ENCODE assay signal across 1 cellular context in the genomic region with DNA sequence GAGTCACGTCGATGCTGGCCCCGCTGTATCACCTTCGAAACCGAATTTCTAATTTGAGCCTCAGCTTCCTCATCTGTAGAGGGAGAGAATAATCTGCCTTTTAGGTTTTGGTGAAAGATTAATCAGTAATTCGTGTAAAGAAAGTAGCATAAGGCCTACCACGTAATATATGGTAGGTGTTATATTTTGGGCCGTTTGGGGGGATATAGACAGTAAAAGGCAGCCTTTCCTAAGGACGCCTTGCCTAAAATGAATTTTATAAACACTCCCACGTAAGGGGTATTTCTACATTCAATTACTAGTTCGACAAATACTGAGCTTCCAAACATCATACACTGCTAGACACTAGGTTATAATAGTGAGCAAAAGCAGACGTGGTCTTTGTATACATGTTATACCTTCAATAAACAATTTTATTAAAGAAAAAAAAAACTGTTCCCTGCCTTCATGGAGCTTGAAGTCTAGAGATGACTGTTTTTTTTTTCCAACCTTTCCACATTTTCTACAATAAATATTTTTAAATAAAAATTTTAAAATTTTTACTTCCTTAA.
TF ChIP-seq lines count a peak whose summit lies in the region.

No MANE protein-coding gene starts in this region.

TF ChIP-seq in GM23338, 12 proteins besides CTCF, POLR2A, EP300 and RAD21 (continued from another document):
- TF ChIP-seq, protein P1, sequence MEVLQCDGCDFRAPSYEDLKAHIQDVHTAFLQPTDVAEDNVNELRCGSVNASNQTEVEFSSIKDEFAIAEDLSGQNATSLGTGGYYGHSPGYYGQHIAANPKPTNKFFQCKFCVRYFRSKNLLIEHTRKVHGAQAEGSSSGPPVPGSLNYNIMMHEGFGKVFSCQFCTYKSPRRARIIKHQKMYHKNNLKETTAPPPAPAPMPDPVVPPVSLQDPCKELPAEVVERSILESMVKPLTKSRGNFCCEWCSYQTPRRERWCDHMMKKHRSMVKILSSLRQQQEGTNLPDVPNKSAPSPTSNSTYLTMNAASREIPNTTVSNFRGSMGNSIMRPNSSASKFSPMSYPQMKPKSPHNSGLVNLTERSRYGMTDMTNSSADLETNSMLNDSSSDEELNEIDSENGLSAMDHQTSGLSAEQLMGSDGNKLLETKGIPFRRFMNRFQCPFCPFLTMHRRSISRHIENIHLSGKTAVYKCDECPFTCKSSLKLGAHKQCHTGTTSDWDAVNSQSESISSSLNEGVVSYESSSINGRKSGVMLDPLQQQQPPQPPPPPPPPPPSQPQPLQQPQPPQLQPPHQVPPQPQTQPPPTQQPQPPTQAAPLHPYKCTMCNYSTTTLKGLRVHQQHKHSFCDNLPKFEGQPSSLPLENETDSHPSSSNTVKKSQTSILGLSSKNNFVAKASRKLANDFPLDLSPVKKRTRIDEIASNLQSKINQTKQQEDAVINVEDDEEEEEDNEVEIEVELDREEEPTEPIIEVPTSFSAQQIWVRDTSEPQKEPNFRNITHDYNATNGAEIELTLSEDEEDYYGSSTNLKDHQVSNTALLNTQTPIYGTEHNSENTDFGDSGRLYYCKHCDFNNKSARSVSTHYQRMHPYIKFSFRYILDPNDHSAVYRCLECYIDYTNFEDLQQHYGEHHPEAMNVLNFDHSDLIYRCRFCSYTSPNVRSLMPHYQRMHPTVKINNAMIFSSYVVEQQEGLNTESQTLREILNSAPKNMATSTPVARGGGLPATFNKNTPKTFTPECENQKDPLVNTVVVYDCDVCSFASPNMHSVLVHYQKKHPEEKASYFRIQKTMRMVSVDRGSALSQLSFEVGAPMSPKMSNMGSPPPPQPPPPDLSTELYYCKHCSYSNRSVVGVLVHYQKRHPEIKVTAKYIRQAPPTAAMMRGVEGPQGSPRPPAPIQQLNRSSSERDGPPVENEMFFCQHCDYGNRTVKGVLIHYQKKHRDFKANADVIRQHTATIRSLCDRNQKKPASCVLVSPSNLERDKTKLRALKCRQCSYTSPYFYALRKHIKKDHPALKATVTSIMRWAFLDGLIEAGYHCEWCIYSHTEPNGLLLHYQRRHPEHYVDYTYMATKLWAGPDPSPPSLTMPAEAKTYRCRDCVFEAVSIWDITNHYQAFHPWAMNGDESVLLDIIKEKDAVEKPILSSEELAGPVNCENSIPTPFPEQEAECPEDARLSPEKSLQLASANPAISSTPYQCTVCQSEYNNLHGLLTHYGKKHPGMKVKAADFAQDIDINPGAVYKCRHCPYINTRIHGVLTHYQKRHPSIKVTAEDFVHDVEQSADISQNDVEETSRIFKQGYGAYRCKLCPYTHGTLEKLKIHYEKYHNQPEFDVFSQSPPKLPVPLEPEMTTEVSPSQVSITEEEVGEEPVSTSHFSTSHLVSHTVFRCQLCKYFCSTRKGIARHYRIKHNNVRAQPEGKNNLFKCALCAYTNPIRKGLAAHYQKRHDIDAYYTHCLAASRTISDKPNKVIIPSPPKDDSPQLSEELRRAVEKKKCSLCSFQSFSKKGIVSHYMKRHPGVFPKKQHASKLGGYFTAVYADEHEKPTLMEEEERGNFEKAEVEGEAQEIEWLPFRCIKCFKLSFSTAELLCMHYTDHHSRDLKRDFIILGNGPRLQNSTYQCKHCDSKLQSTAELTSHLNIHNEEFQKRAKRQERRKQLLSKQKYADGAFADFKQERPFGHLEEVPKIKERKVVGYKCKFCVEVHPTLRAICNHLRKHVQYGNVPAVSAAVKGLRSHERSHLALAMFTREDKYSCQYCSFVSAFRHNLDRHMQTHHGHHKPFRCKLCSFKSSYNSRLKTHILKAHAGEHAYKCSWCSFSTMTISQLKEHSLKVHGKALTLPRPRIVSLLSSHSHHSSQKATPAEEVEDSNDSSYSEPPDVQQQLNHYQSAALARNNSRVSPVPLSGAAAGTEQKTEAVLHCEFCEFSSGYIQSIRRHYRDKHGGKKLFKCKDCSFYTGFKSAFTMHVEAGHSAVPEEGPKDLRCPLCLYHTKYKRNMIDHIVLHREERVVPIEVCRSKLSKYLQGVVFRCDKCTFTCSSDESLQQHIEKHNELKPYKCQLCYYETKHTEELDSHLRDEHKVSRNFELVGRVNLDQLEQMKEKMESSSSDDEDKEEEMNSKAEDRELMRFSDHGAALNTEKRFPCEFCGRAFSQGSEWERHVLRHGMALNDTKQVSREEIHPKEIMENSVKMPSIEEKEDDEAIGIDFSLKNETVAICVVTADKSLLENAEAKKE (CRISPR knock-in tag; IDR thresholded peaks at IDR 0.05): no peak
- TF ChIP-seq ZNF331 (CRISPR knock-in tag; IDR thresholded peaks at IDR 0.05; ENCODE audit: low read depth): no peak
